Comparison of ENCODE assay signal across 20 cellular contexts in the genomic region with DNA sequence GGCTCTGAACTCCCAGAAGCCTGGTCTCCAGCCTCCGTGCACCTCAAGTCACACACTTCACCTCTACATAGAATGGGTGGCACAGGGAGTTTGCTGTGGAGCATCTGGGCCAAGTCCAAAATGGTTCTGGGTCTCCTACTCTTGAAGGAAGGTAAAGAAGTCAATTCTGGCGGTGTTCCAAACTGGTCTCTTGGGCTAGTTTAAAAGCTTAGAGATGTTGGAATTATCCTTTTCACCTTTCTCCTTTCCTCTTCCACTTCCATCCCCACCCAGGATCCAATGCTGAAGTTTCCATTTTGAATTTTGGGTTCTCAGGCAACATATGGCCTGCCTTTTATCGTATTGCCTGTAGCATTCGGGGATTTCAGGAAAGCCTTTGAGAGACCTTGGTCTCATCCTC.
"Had no signal": no experiment of that assay in that cellular context is flagged by ENCODE, and none has a peak within 500 bp of the region (broad histone marks: within the 10 kb centered on the region; RNA-seq: fewer than 3 reads in every experiment).

No MANE protein-coding gene starts in this region.

- H3K36me3 Mint-ChIP-seq: T-cell had no signal

- H3K4me1 Mint-ChIP-seq: T-cell had no signal

- H3K4me3 Mint-ChIP-seq: T-cell had no signal

- H3K27ac Mint-ChIP-seq: T-cell had no signal

- DNase-seq: IMR-90, MV-4-11, NCI-H1048, NCI-H1105, NCI-H1417, NCI-H1436 treated with DMSO at 0.1 percent for 48 hours, NCI-H1694, NCI-H187 treated with DMSO at 0.1 percent for 48 hours, NCI-H2029 treated with DMSO at 0.1 percent for 48 hours, NCI-H2171 treated with DMSO at 0.1 percent for 48 hours, NCI-H345, NCI-H446 treated with DMSO at 0.1 percent for 48 hours, NCI-H510A treated with DMSO at 0.1 percent for 48 hours, NCI-H526, NCI-H82, PC-3, SHP77, SK-N-SH, SW 1271, T-cell had no signal

- H3K9me3 Mint-ChIP-seq: T-cell had no signal
